In the genomic region with DNA sequence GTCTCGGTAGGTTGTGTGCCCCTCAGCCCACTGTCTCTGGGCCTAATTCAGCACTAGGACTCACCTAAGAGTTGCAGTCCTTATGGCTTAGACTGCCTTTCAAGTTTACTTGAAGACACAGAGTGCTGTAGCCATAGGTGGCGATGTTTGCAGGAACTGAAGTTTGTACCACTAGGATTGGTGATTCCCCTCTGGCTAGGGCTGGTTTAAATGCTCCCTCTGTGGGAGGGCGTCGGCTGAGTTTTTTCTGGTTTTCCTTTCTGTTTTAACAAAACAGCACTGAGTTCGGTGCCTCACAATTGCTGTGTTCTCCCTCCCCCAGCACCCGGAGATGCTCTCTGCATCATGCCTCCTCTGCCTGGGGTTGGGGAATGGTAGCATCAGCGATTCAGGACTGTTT, we compare ENCODE assay signal across 23 cellular contexts.
A peak's percentile ranks its signal among the peaks of the same experiment; 100 is the strongest.
DNase-seq lines count a peak whose midpoint lies in the region; ATAC-seq and TF ChIP-seq lines count a peak whose summit lies in the region.
"Had no signal": no experiment of that assay in that cellular context is flagged by ENCODE, and none has a peak within 500 bp of the region (broad histone marks: within the 10 kb centered on the region; RNA-seq: fewer than 3 reads in every experiment).

No MANE protein-coding gene starts in this region.

- H3K27ac ChIP-seq in C4-2B = no peak overlapping the region
- H3K27ac ChIP-seq: SJSA1 had no signal

- no peak overlapping the region for H3K4me3 Mint-ChIP-seq in CD14-positive monocyte
- H3K4me3 Mint-ChIP-seq: CD8-positive, alpha-beta memory T cell; HFFc6 had no signal

- ATAC-seq in GM21619 (IDR thresholded peaks at IDR 0.05; ENCODE audit: unreplicated experiment) (no peak), HG02970 (IDR thresholded peaks at IDR 0.05; ENCODE audit: low FRiP score, unreplicated experiment) (no peak)
- ATAC-seq: HepG2, K562, Right ventricle myocardium inferior had no signal

- H3K4me3 ChIP-seq in iPS-15b (ENCODE audit: low read depth, low read length) = no peak overlapping the region
- H3K4me3 ChIP-seq: K562, SJSA1 had no signal

- H3K4me1 Mint-ChIP-seq in CD14-positive monocyte = no peaks in the 10 kb centered on the region
- H3K4me1 Mint-ChIP-seq: CD8-positive, alpha-beta memory T cell had no signal

- peak overlapping the region; percentile 39 for H3K9ac ChIP-seq in iPS-15b (ENCODE audit: low read depth, low read length)

- H3K9me3 Mint-ChIP-seq in CD14-positive monocyte = peaks cover 0 to 19% (median 10%) of the 10 kb centered on the region in 7 donors

- intact Hi-C loops in CD14-positive monocyte (cut with micrococcal nuclease) = no loop called here

- peaks cover 4% of the 10 kb centered on the region for H3K4me1 ChIP-seq in iPS-15b (ENCODE audit: control insufficient read depth, insufficient read depth, low read length)
- H3K4me1 ChIP-seq: BE2C, SJSA1 had no signal

- H3K36me3 ChIP-seq in iPS-15b (ENCODE audit: control insufficient read depth, insufficient read depth, low read length) = no peaks in the 10 kb centered on the region
- H3K36me3 ChIP-seq: BE2C, SJSA1 had no signal

- H3K27me3 ChIP-seq in iPS-15b (ENCODE audit: control insufficient read depth, insufficient read depth, low read length) = no peaks in the 10 kb centered on the region
- H3K27me3 ChIP-seq: BE2C, SJSA1 had no signal

- peaks cover 20% of the 10 kb centered on the region for H3K9me3 ChIP-seq in iPS-15b (ENCODE audit: control insufficient read depth, insufficient read depth, low read length)
- H3K9me3 ChIP-seq: BE2C, SJSA1 had no signal

- no peaks in the 10 kb centered on the region for H3K36me3 Mint-ChIP-seq in CD14-positive monocyte
- H3K36me3 Mint-ChIP-seq: CD8-positive, alpha-beta memory T cell had no signal

- DNase-seq in HT1080 (ENCODE audit: low read depth) (peak; percentile 18), OCI-M1 (lab: John Stamatoyannopoulos, UW) (peak; percentile 68), amygdala (lab: John Stamatoyannopoulos, UW) (no peak), CD14-positive monocyte (ENCODE audit: low spot score) (no peak)
- DNase-seq: BE2C; Calu3; CD8-positive, alpha-beta memory T cell; DMS153; GOT3; HFFc6; MV-4-11; NCI-H187; NCI-H2107; NCI-H446 treated with DMSO at 0.1 percent for 48 hours; NCI-H69 had no signal

- TF ChIP-seq CTCF in C4-2B (conservative IDR thresholded peaks at IDR 0.05) (peak; percentile 8; the same call in 1 of the 2 replicates), CD14-positive monocyte (IDR thresholded peaks at IDR 0.05) (no peak)

- H3K27ac Mint-ChIP-seq in CD14-positive monocyte = no peak overlapping the region
- H3K27ac Mint-ChIP-seq: CD8-positive, alpha-beta memory T cell; HFFc6 had no signal

- no peaks in the 10 kb centered on the region for H3K27me3 Mint-ChIP-seq in CD14-positive monocyte (ENCODE audit: low read depth in 3 of 3)

Comparison
In these comparisons a context has a peak if more than half of its experiments do, and no peak if none do; other contexts are left out.
1. DNase-seq: peak in HT1080 (single experiment) and OCI-M1 (single experiment); none in amygdala (0 of 56) and CD14-positive monocyte (single experiment).